ENCODE assay signal across 13 cellular contexts in the genomic region with DNA sequence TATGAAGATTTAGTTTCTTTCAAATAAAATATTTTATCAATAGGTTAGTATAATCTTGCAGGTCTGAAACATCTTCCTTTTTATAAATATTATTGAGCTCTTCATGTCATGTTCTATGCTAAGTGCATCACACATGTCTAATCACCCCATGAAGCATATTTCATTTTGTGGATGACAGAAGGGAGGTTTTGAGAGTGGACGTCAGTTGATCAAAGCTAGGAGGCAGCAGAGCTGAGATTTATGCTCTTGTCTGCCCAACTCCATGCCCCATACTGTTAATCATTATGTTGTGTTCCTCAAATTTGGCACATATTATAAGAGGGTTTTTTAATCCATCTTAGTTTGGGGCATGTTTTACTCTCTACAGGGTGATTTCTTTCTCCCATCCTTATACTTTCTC. TPM values are rescaled to one million over a fixed set of nuclear protein-coding genes. Genes with fewer than 3 reads are reported as not detected.
DNase-seq lines count a peak whose midpoint lies in the region; ATAC-seq, FAIRE-seq and TF ChIP-seq lines count a peak whose summit lies in the region.
"Had no signal": no experiment of that assay in that cellular context is flagged by ENCODE, and none has a peak within 500 bp of the region (broad histone marks: within the 10 kb centered on the region; RNA-seq: fewer than 3 reads in every experiment).

No MANE protein-coding gene starts in this region.

- H3K79me2 ChIP-seq in K562 (ENCODE audit: control insufficient read depth, insufficient read depth, low read length) (no peaks in the 10 kb centered on the region), osteoblast (ENCODE audit: insufficient read depth, low read length) (peaks cover 75% of the 10 kb centered on the region)

- in situ Hi-C loops in K562 (cut with MboI): no loop called here

- no peak for FAIRE-seq in K562 (lab: Jason Lieb, UNC)

- H3K9me1 ChIP-seq in K562 (ENCODE audit: control insufficient read depth, insufficient read depth, low read length): no peaks in the 10 kb centered on the region

- ATAC-seq in HG02981 (IDR thresholded peaks at IDR 0.05; ENCODE audit: unreplicated experiment) (peak; percentile 43), K562 (peak; percentile 47; the same call in 1 of the 3 replicates), GM18867 (IDR thresholded peaks at IDR 0.05; ENCODE audit: unreplicated experiment) (no peak), GM19397 (IDR thresholded peaks at IDR 0.05; ENCODE audit: unreplicated experiment) (no peak)

- H2AFZ ChIP-seq in K562 (ENCODE audit: low read depth, low read length) (no peak overlapping the region), osteoblast (ENCODE audit: low read length) (no peak overlapping the region)
- H2AFZ ChIP-seq: GM23248 had no signal

- DNase-seq in K562 (ENCODE audit: extremely low read depth in 1 of 4, low spot score in 3 of 4) (no peak), osteoblast (ENCODE audit: insufficient read length, low spot score, missing footprints) (no peak)
- no peak for DNase-seq in stimulated activated CD4-positive, alpha-beta T cell treated with anti-CD3 and anti-CD28 coated beads, Interleukin-15, amount 100 ng/mL, for 24 hours
- no peak for DNase-seq in activated CD4-positive, alpha-beta T cell treated with anti-CD3 and anti-CD28 coated beads for 1 hour
- DNase-seq: amniotic stem cell, GM23248, heart right ventricle, NCI-H524 treated with DMSO at 0.1 percent for 48 hours had no signal

- H3K4me1 ChIP-seq in K562 (replicated peaks in 1 of 2; ENCODE audit: control insufficient read depth in 2 of 2, insufficient read depth in 2 of 2, low read length in 2 of 2) (no peaks in the 10 kb centered on the region), osteoblast (ENCODE audit: insufficient read depth, low read length) (peaks cover 54% of the 10 kb centered on the region)

- intact Hi-C loops in K562 (cut with micrococcal nuclease): no loop called here

- H3K36me3 ChIP-seq in K562 (ENCODE audit: control insufficient read depth, insufficient read depth, low read length) (no peaks in the 10 kb centered on the region), osteoblast (ENCODE audit: insufficient read depth, low read length) (no peaks in the 10 kb centered on the region)
- H3K36me3 ChIP-seq: heart right ventricle had no signal

- POLR2A ChIA-PET in K562 (lab: Yijun Ruan, JAX): interaction anchor here (0.6 kb wide), 1 partner anchor 140 kb away, joined by 3 read pairs; no protein-coding TSS in a partner anchor

- TF ChIP-seq CTCF in GM12875 (IDR thresholded peaks at IDR 0.05; ENCODE audit: borderline replicate concordance, insufficient read depth, low read depth, low read length): peak; percentile 26; the same call in 1 of the 2 replicates
- peak in 1 of 3 experiments; percentile 20; a peak in 1 of 6 replicates for TF ChIP-seq CTCF in K562 (IDR thresholded peaks at IDR 0.05 in 2 of 3, conservative IDR thresholded peaks at IDR 0.05 in 1 of 3; ENCODE audit: insufficient read depth in 2 of 3, low read depth in 1 of 3, low read length in 3 of 3)
- TF ChIP-seq CTCF in osteoblast (IDR thresholded peaks at IDR 0.05; ENCODE audit: extremely low read depth, low read depth, low read length): peak; percentile 14

- no peak for TF ChIP-seq RAD21 in K562 (CRISPR knock-in tag; conservative IDR thresholded peaks at IDR 0.05 in 1 of 2, IDR thresholded peaks at IDR 0.05 in 1 of 2)

- H3K4me2 ChIP-seq in K562 (ENCODE audit: insufficient read depth, low read length): no peak overlapping the region
- H3K4me2 ChIP-seq in osteoblast (ENCODE audit: insufficient read depth, low read length): no peak overlapping the region

- peaks cover 0 to 10% of the 10 kb centered on the region in 2 experiments; a peak in 4 of 5 replicates for H3K27me3 ChIP-seq in K562 (ENCODE audit: control insufficient read depth in 2 of 2, insufficient read depth in 2 of 2, low read length in 2 of 2)
- H3K27me3 ChIP-seq in osteoblast (ENCODE audit: insufficient read depth, low read length): no peaks in the 10 kb centered on the region
- H3K27me3 ChIP-seq: heart right ventricle had no signal

- no peak overlapping the region for H3K4me3 ChIP-seq in GM12875 (ENCODE audit: low read depth, low read length)
- no peak overlapping the region for H3K4me3 ChIP-seq in K562
- H3K4me3 ChIP-seq in osteoblast (ENCODE audit: insufficient read depth, low read length): no peak overlapping the region
- H3K4me3 ChIP-seq: GM23248, heart right ventricle had no signal

- H3K27ac ChIP-seq in K562 (ENCODE audit: extremely low read depth, low read depth, low read length) (no peak overlapping the region), osteoblast (ENCODE audit: low read depth, low read length) (no peak overlapping the region)
- H3K27ac ChIP-seq: GM23248, VCaP had no signal

- TF ChIP-seq EP300 in K562 (IDR thresholded peaks at IDR 0.05; ENCODE audit: low read length): no peak

- H4K20me1 ChIP-seq in K562 (replicated peaks; ENCODE audit: control insufficient read depth, insufficient read depth, low read length) (no peaks in the 10 kb centered on the region), osteoblast (ENCODE audit: insufficient read depth, low read length) (peaks cover 6% of the 10 kb centered on the region)

- no peak for TF ChIP-seq POLR2A in K562 (conservative IDR thresholded peaks at IDR 0.05)

- no peaks in the 10 kb centered on the region for H3K9me3 ChIP-seq in K562 (replicated peaks; ENCODE audit: control insufficient read depth, insufficient read depth, low read depth, low read length)
- H3K9me3 ChIP-seq in osteoblast (ENCODE audit: low read depth, low read length): no peaks in the 10 kb centered on the region
- H3K9me3 ChIP-seq: heart right ventricle had no signal

- no peak overlapping the region for H3K9ac ChIP-seq in K562 (ENCODE audit: insufficient read depth in 1 of 2, low read depth in 2 of 2, low read length in 2 of 2)
- H3K9ac ChIP-seq: GM23248 had no signal

- CTCF ChIA-PET in K562 (lab: Yijun Ruan, JAX; ENCODE audit: low intra/inter-chr PET ratio): no interaction called here

- no TSS peak for BruUV-seq in K562 (replicated peaks; lab: Mats Ljungman, UMichigan)

- WGBS in K562 (ENCODE audit: insufficient coverage, low coverage, missing lambda C conversion rate): 0% methylated on average over 1 of the region's 1 CpG

TF ChIP-seq in K562, 482 proteins besides CTCF, POLR2A, EP300 and RAD21 (continues in another document):
- TF ChIP-seq ZC3H4 (CRISPR knock-in tag; IDR thresholded peaks at IDR 0.05; ENCODE audit: borderline replicate concordance) (no peak), PBX2 (CRISPR knock-in tag; IDR thresholded peaks at IDR 0.05; ENCODE audit: low read depth) (no peak), PBX2 (tag; conservative IDR thresholded peaks at IDR 0.05; ENCODE audit: low read depth) (peak; percentile 50; the same call in 1 of the 2 replicates)

RNA-seq across cellular contexts. Expression of gene DSE, which starts 22.7 kb away (rescaled TPM):
- total RNA-seq in K562 (2011; cell fraction: chromatin; rRNA removed; ENCODE audit: low replicate concordance): 2.3 and 4.4 TPM in 2 replicates
- total RNA-seq in K562 (2011; cell fraction: nucleolus; rRNA removed): 1.5 and 2.2 TPM in 2 replicates
- 3.0 and 6.6 TPM in 2 replicates for total RNA-seq in K562 (2011; cell fraction: nucleoplasm; rRNA removed)
- total RNA-seq in K562 (2014; rRNA removed) (0.73 and 1.2 TPM in 2 replicates), K562 (2014; rRNA removed; fragmentation: Illumina TruSeq; extraction: Trizol) (1.6 and 1.7 TPM in 2 replicates), K562 (2015; rRNA removed; fragmentation: Illumina TruSeq; extraction: Trizol) (1.2 and 1.8 TPM in 2 replicates), K562 (2021) (1.2 and 1.4 TPM in 2 replicates), osteoblast (193 and 229 TPM in 2 replicates)
- polyA plus RNA-seq in K562 (2011; rRNA removed) (0.79 and 1.2 TPM in 2 replicates), K562 (2014; fragmentation: Illumina TruSeq; extraction: Trizol) (0.65 and 0.98 TPM in 2 replicates), K562 (2014; fragmentation: Nextera tagmentation; extraction: Ambion mirVana) (under 1 TPM; 0.49 to 0.78 TPM), K562 (2014; rRNA removed) (0.80 and 0.95 TPM in 2 replicates)
- 0.28 and 1.2 TPM in 2 replicates for polyA plus RNA-seq in K562 (2011; cell fraction: cytosol; rRNA removed)
- polyA plus RNA-seq in K562 (2011; cell fraction: nucleus; rRNA removed): 1.8 and 2.2 TPM in 2 replicates
- 0.78 and 0.94 TPM in 2 replicates for polyA plus RNA-seq in K562 (2012)
- 2.8 and 3.1 TPM in 2 replicates for polyA minus RNA-seq in K562 (2011; rRNA and poly(A)+ RNA removed)
- 0.29 and 3.6 TPM in 2 replicates for polyA minus RNA-seq in K562 (2011; cell fraction: cytosol; rRNA and poly(A)+ RNA removed)
- 4.3 and 6.0 TPM in 2 replicates for polyA minus RNA-seq in K562 (2011; cell fraction: nucleus; rRNA and poly(A)+ RNA removed)

Comparison
In these comparisons a context has a peak if more than half of its experiments do, and no peak if none do; other contexts are left out.
1. ATAC-seq: peak in HG02981 (single experiment) and K562 (single experiment); none in GM18867 (single experiment) and GM19397 (single experiment).
2. RNA of gene DSE, which starts 22.7 kb away (total RNA-seq): 193 to 229 TPM in osteoblast; 0.73 to 6.6 TPM in K562; every median in the first group is over 10 times any median in the second.